ENCODE assay signal across 23 cellular contexts in genomic region chr2:98355881-98356280, GRCh38. TPM values are rescaled to one million over a fixed set of nuclear protein-coding genes. Genes with fewer than 3 reads are reported as not detected.
DNase-seq lines count a peak whose midpoint lies in the region; ATAC-seq and TF ChIP-seq lines count a peak whose summit lies in the region.
"Had no signal": no experiment of that assay in that cellular context is flagged by ENCODE, and none has a peak within 500 bp of the region (broad histone marks: within the 10 kb centered on the region; RNA-seq: fewer than 3 reads in every experiment).

No MANE protein-coding gene starts in this region.

- H3K27ac ChIP-seq in mesodermal cell (ENCODE audit: low read depth, low read length, severe bottlenecking) = peak overlapping the region; percentile 46

- no peak overlapping the region for H3K4me3 ChIP-seq in Caco-2 (ENCODE audit: low read depth, low read length)
- no peak overlapping the region for H3K4me3 ChIP-seq in mesodermal cell (ENCODE audit: extremely low read depth, insufficient read depth, low read length, poor library complexity, severe bottlenecking)

- H3K9me3 ChIP-seq in Caco-2 (no peaks in the 10 kb centered on the region), mesodermal cell (ENCODE audit: control insufficient read depth, low read length) (peaks cover 10% of the 10 kb centered on the region)
- H3K9me3 ChIP-seq: BE2C had no signal

- no peaks in the 10 kb centered on the region for H3K27me3 Mint-ChIP-seq in Caco-2 (ENCODE audit: insufficient read depth, unreplicated experiment)

- no peaks in the 10 kb centered on the region for H3K36me3 ChIP-seq in Caco-2 (ENCODE audit: control insufficient read depth, insufficient read depth, low read length)
- no peaks in the 10 kb centered on the region for H3K36me3 ChIP-seq in mesodermal cell (ENCODE audit: control insufficient read depth, insufficient read depth, low read length)
- H3K36me3 ChIP-seq: BE2C had no signal

- H3K4me1 ChIP-seq in Caco-2 (no peaks in the 10 kb centered on the region), mesodermal cell (ENCODE audit: control insufficient read depth, insufficient read depth, low read length, poor library complexity, severe bottlenecking) (peaks cover 4% of the 10 kb centered on the region)
- H3K4me1 ChIP-seq: BE2C had no signal

- no peak for TF ChIP-seq CTCF in Caco-2 (IDR thresholded peaks at IDR 0.05; ENCODE audit: insufficient read depth in 1 of 2, low read depth in 1 of 2, low read length in 1 of 2, severe bottlenecking in 1 of 2, unreplicated experiment in 1 of 2)

- BruUV-seq in Caco-2 (replicated peaks; lab: Mats Ljungman, UMichigan) = no TSS peak

- POLR2A ChIA-PET in Caco-2 (lab: Charles Lee) = no interaction called here

- peaks cover 21% of the 10 kb centered on the region for H3K4me1 Mint-ChIP-seq in Caco-2 (ENCODE audit: low read depth, unreplicated experiment)

- peaks cover 9% of the 10 kb centered on the region for H3K9me3 Mint-ChIP-seq in Caco-2 (ENCODE audit: unreplicated experiment)

- H3K4me3 Mint-ChIP-seq in Caco-2 (ENCODE audit: unreplicated experiment) = no peak overlapping the region
- H3K4me3 Mint-ChIP-seq: H9 had no signal

- intact Hi-C loops in Caco-2 (cut with micrococcal nuclease; ENCODE audit: unreplicated experiment) = no loop called here

- H3K36me3 Mint-ChIP-seq in Caco-2 (ENCODE audit: insufficient read depth, unreplicated experiment) = no peaks in the 10 kb centered on the region

- CTCF ChIA-PET in Caco-2 (lab: Charles Lee) = no interaction called here

- peak overlapping the region; percentile 31 for H3K27ac Mint-ChIP-seq in Caco-2 (ENCODE audit: unreplicated experiment)
- H3K27ac Mint-ChIP-seq: H9 had no signal

- no peak for DNase-seq in Caco-2
- DNase-seq in M059J (ENCODE audit: low read depth) = peak; percentile 4
- peak; percentile 79 for DNase-seq in astrocyte of the hippocampus (ENCODE audit: low read depth, low spot score)
- DNase-seq in activated CD4-positive, alpha-beta T cell treated with anti-CD3 and anti-CD28 coated beads, Interleukin-2, amount 50 U/mL, for 1 hour = no peak
- no peak for DNase-seq in HCEC 1CT
- no peak for DNase-seq in NCI-H2196 (lab: John Stamatoyannopoulos, UW; ENCODE audit: unreplicated experiment)
- DNase-seq: BE2C, DND-41, H9, KBM-7, NCI-H1092, NCI-H1436, NCI-H187 treated with DMSO at 0.1 percent for 48 hours, NCI-H2107, NCI-H226, NCI-H524, OCI-M1, RPMI8226 had no signal

- no peaks in the 10 kb centered on the region for H3K27me3 ChIP-seq in Caco-2 (replicated peaks; ENCODE audit: control insufficient read depth, insufficient read depth, low read length)
- H3K27me3 ChIP-seq: BE2C had no signal

- 67% methylated on average over 1 of the region's 3 CpGs; no CpG with 5 or more reads in 1 of the 2 experiments for WGBS in mesodermal cell (ENCODE audit: insufficient coverage in 2 of 2), 2 experiments

- ATAC-seq in HG03039 (IDR thresholded peaks at IDR 0.05; ENCODE audit: unreplicated experiment) = no peak

RNA-seq across cellular contexts. Expression of gene CNGA3, which starts 9.6 kb away (rescaled TPM):
- total RNA-seq in Caco-2 (2022) = not detected in 2 replicates
- total RNA-seq in M059J (2014; rRNA removed; shearing (Covaris generic)) = not detected in 2 replicates
- 0.22 TPM for polyA plus RNA-seq in mesodermal cell (2013, experiment 1 of 2)
- 0.10 TPM for polyA plus RNA-seq in mesodermal cell (2013, experiment 2 of 2)
- total RNA-seq: A673, G401, H9, HT1080 had no signal

Comparison
In these comparisons a context has a peak if more than half of its experiments do, and no peak if none do; other contexts are left out.
1. DNase-seq: peak in M059J (single experiment) and astrocyte of the hippocampus (single experiment); none in Caco-2 (0 of 2), activated CD4-positive, alpha-beta T cell treated with anti-CD3 and anti-CD28 coated beads, Interleukin-2, amount 50 U/mL, for 1 hour (single experiment), HCEC 1CT (single experiment) and NCI-H2196 (single experiment).